In the genomic region with DNA sequence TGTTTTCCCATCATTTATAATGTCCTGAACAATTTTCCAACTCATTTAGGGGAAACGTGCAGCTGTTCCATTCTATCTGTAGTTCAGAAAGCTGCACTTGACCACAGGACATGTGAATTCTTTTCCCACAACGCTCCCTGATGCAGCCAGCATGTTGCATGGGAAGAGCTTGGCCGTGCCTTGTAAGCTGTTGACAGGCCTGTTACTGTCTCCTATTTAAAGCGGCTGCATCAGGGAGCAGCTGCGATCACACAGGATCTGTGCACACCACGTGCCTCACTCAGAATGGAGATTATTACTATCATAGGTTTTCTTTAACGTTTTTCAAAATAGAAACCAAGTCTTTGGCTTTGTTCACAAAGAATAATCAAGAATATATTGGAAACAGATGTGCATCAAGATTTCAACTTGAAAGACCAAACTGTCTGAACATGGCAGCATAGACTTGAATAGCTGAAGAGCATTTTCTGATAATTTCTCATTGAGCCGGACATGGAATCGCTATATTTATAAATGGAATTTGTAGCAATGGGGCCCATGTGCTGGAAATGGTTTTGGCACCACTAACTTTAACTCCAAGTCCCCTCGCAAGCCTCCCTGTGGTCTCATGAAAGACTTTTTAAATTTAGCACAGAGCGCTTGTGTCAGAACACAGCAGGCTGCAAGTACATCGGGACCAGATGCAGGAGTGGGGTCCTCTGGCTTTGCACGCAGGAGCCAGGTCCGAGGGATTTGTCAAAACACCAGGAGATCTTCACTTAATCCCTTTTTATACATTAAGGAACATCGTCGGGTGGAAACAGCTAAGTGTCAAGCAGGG, we compare ENCODE assay signal across 10 cellular contexts. TPM values are rescaled to one million over a fixed set of nuclear protein-coding genes. Genes with fewer than 3 reads are reported as not detected.
A peak's percentile ranks its signal among the peaks of the same experiment; 100 is the strongest.
DNase-seq lines count a peak whose midpoint lies in the region; TF ChIP-seq lines count a peak whose summit lies in the region.
"Had no signal": no experiment of that assay in that cellular context is flagged by ENCODE, and none has a peak within 500 bp of the region (broad histone marks: within the 10 kb centered on the region; RNA-seq: fewer than 3 reads in every experiment).

No MANE protein-coding gene starts in this region.

- peaks cover 14% of the 10 kb centered on the region for H3K4me1 Mint-ChIP-seq in neural crest cell
- H3K4me1 Mint-ChIP-seq: central memory CD8-positive, alpha-beta T cell had no signal

- H3K27me3 Mint-ChIP-seq in neural crest cell (ENCODE audit: low read depth): no peaks in the 10 kb centered on the region
- H3K27me3 Mint-ChIP-seq: central memory CD8-positive, alpha-beta T cell had no signal

- TF ChIP-seq CTCF in neural crest cell (conservative IDR thresholded peaks at IDR 0.05) (no peak), GM10266 (IDR thresholded peaks at IDR 0.05; ENCODE audit: control insufficient read depth, insufficient read depth, low read depth, missing control alignments) (no peak)

- H3K4me3 Mint-ChIP-seq in neural crest cell: no peak overlapping the region
- H3K4me3 Mint-ChIP-seq: central memory CD8-positive, alpha-beta T cell had no signal

- H3K36me3 Mint-ChIP-seq in neural crest cell (ENCODE audit: low read depth): no peaks in the 10 kb centered on the region

- no peaks in the 10 kb centered on the region for H3K9me3 Mint-ChIP-seq in neural crest cell
- H3K9me3 Mint-ChIP-seq: central memory CD8-positive, alpha-beta T cell had no signal

- peak; percentile 81 for DNase-seq in Ammon's horn (ENCODE audit: low spot score)
- DNase-seq in NCI-H82 treated with DMSO at 0.1 percent for 48 hours (lab: John Stamatoyannopoulos, UW; ENCODE audit: unreplicated experiment): peak; percentile 64
- DNase-seq in fibroblast of the conjunctiva (ENCODE audit: low read depth): peak; percentile 37
- no peak for DNase-seq in neural crest cell (ENCODE audit: low read depth, low spot score)
- DNase-seq in activated T-cell treated with anti-CD3 and anti-CD28 coated beads, Interleukin-2, amount 50 U/mL, for 48 hours: no peak
- DNase-seq in NCI-H2227 treated with DMSO at 0.1 percent for 48 hours (lab: John Stamatoyannopoulos, UW): no peak
- no peak for DNase-seq in GM10266 (ENCODE audit: extremely low spot score)
- no peak for DNase-seq in GDM1 (lab: John Stamatoyannopoulos, UW)
- DNase-seq: T-helper 9 cell had no signal

- peak overlapping the region; percentile 21 for H3K27ac Mint-ChIP-seq in neural crest cell (ENCODE audit: unreplicated experiment)

RNA-seq across cellular contexts. Expression of gene MYO18B, which starts 40.8 kb away (rescaled TPM):
- not detected in 2 replicates for total RNA-seq in neural crest cell

Comparison
In these comparisons a context has a peak if more than half of its experiments do, and no peak if none do; other contexts are left out.
1. DNase-seq: peak in Ammon's horn (single experiment), NCI-H82 treated with DMSO at 0.1 percent for 48 hours (single experiment) and fibroblast of the conjunctiva (single experiment); none in neural crest cell (single experiment), activated T-cell treated with anti-CD3 and anti-CD28 coated beads, Interleukin-2, amount 50 U/mL, for 48 hours (0 of 2), NCI-H2227 treated with DMSO at 0.1 percent for 48 hours (single experiment), GM10266 (single experiment) and GDM1 (single experiment).